In genomic region chr13:79990048-79990447, GRCh38 we compare ENCODE assay signal across 17 cellular contexts.
"Had no signal": no experiment of that assay in that cellular context is flagged by ENCODE, and none has a peak within 500 bp of the region (broad histone marks: within the 10 kb centered on the region; RNA-seq: fewer than 3 reads in every experiment).

No MANE protein-coding gene starts in this region.

- H3K4me1 Mint-ChIP-seq: activated naive CD8-positive, alpha-beta T cell treated with anti-CD3 and anti-CD28 coated beads, Interleukin-2, amount 10 ng/mL, durations not matched to agents 7 days and 5 days; natural killer cell had no signal

- H3K36me3 ChIP-seq: left lung, neutrophil, suprapubic skin had no signal

- ATAC-seq: left lung, natural killer cell had no signal

- H3K4me3 ChIP-seq: left lung, skin epidermis, suprapubic skin had no signal

- H3K4me3 Mint-ChIP-seq: activated naive CD8-positive, alpha-beta T cell treated with anti-CD3 and anti-CD28 coated beads, Interleukin-2, amount 10 ng/mL, durations not matched to agents 7 days and 5 days; natural killer cell had no signal

- H3K27me3 Mint-ChIP-seq: activated naive CD8-positive, alpha-beta T cell treated with anti-CD3 and anti-CD28 coated beads, Interleukin-2, amount 10 ng/mL, durations not matched to agents 7 days and 5 days had no signal

- H3K27ac ChIP-seq: left lung, neutrophil, skin epidermis, suprapubic skin had no signal

- H3K27me3 ChIP-seq: left lung, neutrophil, suprapubic skin had no signal

- H3K9me3 Mint-ChIP-seq: activated naive CD8-positive, alpha-beta T cell treated with anti-CD3 and anti-CD28 coated beads, Interleukin-2, amount 10 ng/mL, durations not matched to agents 7 days and 5 days had no signal

- H3K36me3 Mint-ChIP-seq: activated naive CD8-positive, alpha-beta T cell treated with anti-CD3 and anti-CD28 coated beads, Interleukin-2, amount 10 ng/mL, durations not matched to agents 7 days and 5 days; natural killer cell had no signal

- DNase-seq: activated CD4-positive, alpha-beta T cell treated with anti-CD3 and anti-CD28 coated beads, Interleukin-2, amount 50 U/mL, for 1 hour; activated CD4-positive, CD25-positive, alpha-beta regulatory T cell; activated CD8-positive, alpha-beta memory T cell treated with anti-CD3 and anti-CD28 coated beads for 24 hours; activated naive CD4-positive, alpha-beta T cell; activated naive CD8-positive, alpha-beta T cell treated with anti-CD3 and anti-CD28 coated beads, Interleukin-2, amount 10 ng/mL, durations not matched to agents 7 days and 5 days; anterior cingulate cortex; hippocampal formation; left lung; natural killer cell; stimulated activated CD4-positive, alpha-beta T cell treated with anti-CD3 and anti-CD28 coated beads, Interleukin-4, amount 100 ng/mL, for 4 hours; stimulated activated CD8-positive, alpha-beta memory T cell treated with anti-CD3 and anti-CD28 coated beads, Interleukin-4, amount 100 ng/mL, for 48 hours; stimulated activated naive CD4-positive, alpha-beta T cell treated with Interleukin-2 at 50 U/mL for 16 hours; T-helper 2 cell; trophoblast cell had no signal

- H3K27ac Mint-ChIP-seq: activated naive CD8-positive, alpha-beta T cell treated with anti-CD3 and anti-CD28 coated beads, Interleukin-2, amount 10 ng/mL, durations not matched to agents 7 days and 5 days; natural killer cell had no signal

- H3K4me1 ChIP-seq: left lung had no signal

- H3K9me3 ChIP-seq: left lung, neutrophil, suprapubic skin had no signal
